In the genomic region with DNA sequence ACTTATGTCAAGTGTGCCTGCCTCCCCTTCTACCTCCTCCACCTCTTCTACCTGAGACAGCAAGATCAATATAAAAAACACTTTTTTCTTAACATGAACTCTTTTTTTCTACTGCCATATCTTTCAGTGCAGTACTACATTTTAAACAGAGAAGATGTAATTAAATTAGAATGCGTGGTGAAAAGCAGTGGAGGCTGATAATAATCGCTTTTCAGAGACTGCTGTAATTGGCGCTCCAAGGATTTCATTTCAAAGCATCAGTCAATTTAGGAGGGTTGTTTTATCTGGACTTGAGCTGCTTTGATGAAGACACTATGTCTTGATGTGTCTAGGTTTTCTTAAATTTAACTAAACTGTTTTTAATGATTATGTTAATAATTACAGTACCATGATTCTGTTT, we compare ENCODE assay signal across 26 cellular contexts.
"Had no signal": no experiment of that assay in that cellular context is flagged by ENCODE, and none has a peak within 500 bp of the region (broad histone marks: within the 10 kb centered on the region; RNA-seq: fewer than 3 reads in every experiment).

No MANE protein-coding gene starts in this region.

- DNase-seq: activated effector memory CD4-positive, alpha-beta T cell treated with anti-CD3 and anti-CD28 coated beads, Interleukin-2, amount 50 U/mL, for 16 hours; activated effector memory CD4-positive, alpha-beta T cell treated with Interleukin-2 at 50 U/mL for 16 hours; activated gamma-delta T cell; activated gamma-delta T cell treated with Interleukin-2 at 50 U/mL for 16 hours; activated naive CD4-positive, alpha-beta T cell; activated naive CD4-positive, alpha-beta T cell treated with anti-CD3 and anti-CD28 coated beads for 36 hours; activated naive CD4-positive, alpha-beta T cell treated with anti-CD3 and anti-CD28 coated beads, Interleukin-2, amount 10 ng/mL, durations not matched to agents 7 days and 5 days; activated naive CD4-positive, alpha-beta T cell treated with anti-CD3 and anti-CD28 coated beads, Interleukin-2, amount 50 U/mL, for 16 hours; activated naive CD4-positive, alpha-beta T cell treated with Interleukin-2 at 50 U/mL for 16 hours; activated naive CD8-positive, alpha-beta T cell treated with anti-CD3 and anti-CD28 coated beads for 36 hours; activated naive CD8-positive, alpha-beta T cell treated with anti-CD3 and anti-CD28 coated beads, Interleukin-2, amount 10 ng/mL, durations not matched to agents 7 days and 5 days; activated naive CD8-positive, alpha-beta T cell treated with anti-CD3 and anti-CD28 coated beads, Interleukin-2, amount 50 U/mL, for 24 hours; activated T-cell treated with anti-CD3 and anti-CD28 coated beads, Interleukin-2, amount 50 U/mL, for 1 hour; activated T-cell treated with anti-CD3 and anti-CD28 coated beads, Interleukin-2, amount 50 U/mL, for 24 hours; activated T-cell treated with anti-CD3 and anti-CD28 coated beads, Interleukin-2, amount 50 U/mL, for 4 hours; activated T-cell treated with anti-CD3 and anti-CD28 coated beads, Interleukin-2, amount 50 U/mL, for 48 hours; activated T-cell treated with anti-CD3 and anti-CD28 coated beads, Interleukin-2, amount 50 U/mL, for 72 hours; adrenal gland; amniotic stem cell; amygdala; anterior cingulate cortex; aorta; body of pancreas; brain microvascular endothelial cell; central memory CD4-positive, alpha-beta T cell; cerebellar nuclear complex had no signal
